17 cellular contexts compared by ENCODE assay signal in genomic region chr5:175741556-175741955, GRCh38.
DNase-seq lines count a peak whose midpoint lies in the region; ATAC-seq, FAIRE-seq and TF ChIP-seq lines count a peak whose summit lies in the region.
"Had no signal": no experiment of that assay in that cellular context is flagged by ENCODE, and none has a peak within 500 bp of the region (broad histone marks: within the 10 kb centered on the region; RNA-seq: fewer than 3 reads in every experiment).

No MANE protein-coding gene starts in this region.

- H3K36me3 ChIP-seq in BLaER1, result no peaks in the 10 kb centered on the region
- H3K36me3 ChIP-seq in pancreas, result no peaks in the 10 kb centered on the region

- H3K27ac ChIP-seq in BLaER1 (no peak overlapping the region), pancreas (no peak overlapping the region)
- H3K27ac ChIP-seq: A549 had no signal

- no peak overlapping the region for H3K27ac Mint-ChIP-seq in activated CD4-positive, alpha-beta memory T cell treated with anti-CD3 and anti-CD28 coated beads for 36 hours
- H3K27ac Mint-ChIP-seq: H9 had no signal

- peaks cover 55% of the 10 kb centered on the region for H3K27me3 ChIP-seq in BLaER1
- no peaks in the 10 kb centered on the region for H3K27me3 ChIP-seq in pancreas

- 38 to 51% methylated on average over 3 of the region's 3 CpGs for WGBS in pancreas, 2 donors

- H3K9me3 ChIP-seq in BLaER1, result peaks cover 30% of the 10 kb centered on the region
- no peaks in the 10 kb centered on the region for H3K9me3 ChIP-seq in pancreas
- H3K9me3 ChIP-seq: A549 had no signal

- no peaks in the 10 kb centered on the region for H3K36me3 Mint-ChIP-seq in activated CD4-positive, alpha-beta memory T cell treated with anti-CD3 and anti-CD28 coated beads for 36 hours

- no peak overlapping the region for H3K9ac ChIP-seq in BLaER1

- CTCF ChIA-PET in activated CD4-positive, alpha-beta memory T cell treated with anti-CD3 and anti-CD28 coated beads for 36 hours (lab: Charles Lee), result no interaction called here

- FAIRE-seq in pancreas (lab: Jason Lieb, UNC), result no peak
- FAIRE-seq: A549 had no signal

- H4K20me1 ChIP-seq in BLaER1, result peaks cover 59% of the 10 kb centered on the region

- ATAC-seq in left lobe of liver, result no peak
- ATAC-seq in GM21717 (IDR thresholded peaks at IDR 0.05; ENCODE audit: unreplicated experiment), result no peak
- ATAC-seq in pancreas, result no peak
- ATAC-seq: A549 had no signal

- H3K4me3 Mint-ChIP-seq in activated CD4-positive, alpha-beta memory T cell treated with anti-CD3 and anti-CD28 coated beads for 36 hours, result no peak overlapping the region
- H3K4me3 Mint-ChIP-seq: H9 had no signal

- intact Hi-C loops in activated CD4-positive, alpha-beta memory T cell treated with anti-CD3 and anti-CD28 coated beads for 36 hours (cut with micrococcal nuclease), result no loop called here
- intact Hi-C loops in pancreas (cut with DNase I), result no loop called here

- H3K4me1 ChIP-seq in BLaER1 (peaks cover 28% of the 10 kb centered on the region), pancreas (no peaks in the 10 kb centered on the region)

- no peak for TF ChIP-seq POLR2A in NB4 (IDR thresholded peaks at IDR 0.05; ENCODE audit: extremely low read depth, insufficient read length)

- H3K9me3 Mint-ChIP-seq in activated CD4-positive, alpha-beta memory T cell treated with anti-CD3 and anti-CD28 coated beads for 36 hours, result no peaks in the 10 kb centered on the region
- H3K9me3 Mint-ChIP-seq: H9 had no signal

- TF ChIP-seq CTCF in NB4 (IDR thresholded peaks at IDR 0.05; ENCODE audit: low read depth, low read length), result no peak
- TF ChIP-seq CTCF in pancreas (IDR thresholded peaks at IDR 0.05), result no peak

- DNase-seq in ELF-1 (ENCODE audit: low read depth, low spot score) (peak; percentile 46), NB4 (ENCODE audit: low read depth) (peak; percentile 70), left lobe of liver (ENCODE audit: low spot score) (peak; percentile 12), pancreas (no peak), kidney glomerular epithelial cell (lab: John Stamatoyannopoulos, UW) (no peak)
- no peak for DNase-seq in activated CD4-positive, alpha-beta memory T cell treated with anti-CD3 and anti-CD28 coated beads for 36 hours
- DNase-seq: C1 segment of cervical spinal cord, DMS79 treated with DMSO at 0.1 percent for 48 hours, H9, NCI-H1048, NCI-H1436, NCI-H1930, NCI-H226, NCI-H524 treated with DMSO at 0.1 percent for 48 hours had no signal

- POLR2A ChIA-PET in activated CD4-positive, alpha-beta memory T cell treated with anti-CD3 and anti-CD28 coated beads for 36 hours (lab: Charles Lee), result no interaction called here

- no peak overlapping the region for H3K4me3 ChIP-seq in BLaER1
- no peak overlapping the region for H3K4me3 ChIP-seq in NB4 (ENCODE audit: low read depth, low read length)
- no peak overlapping the region for H3K4me3 ChIP-seq in pancreas
- H3K4me3 ChIP-seq: A549 had no signal

- H3K4me2 ChIP-seq in BLaER1, result peak overlapping the region; percentile 79
- H3K4me2 ChIP-seq: A549 had no signal

- peaks cover 26% of the 10 kb centered on the region for H3K27me3 Mint-ChIP-seq in activated CD4-positive, alpha-beta memory T cell treated with anti-CD3 and anti-CD28 coated beads for 36 hours

- no peaks in the 10 kb centered on the region for H3K4me1 Mint-ChIP-seq in activated CD4-positive, alpha-beta memory T cell treated with anti-CD3 and anti-CD28 coated beads for 36 hours (ENCODE audit: low read depth)

Comparison
In these comparisons a context has a peak if more than half of its experiments do, and no peak if none do; other contexts are left out.
1. DNase-seq: peak in ELF-1 (single experiment), NB4 (single experiment) and left lobe of liver (single experiment); none in activated CD4-positive, alpha-beta memory T cell treated with anti-CD3 and anti-CD28 coated beads for 36 hours (single experiment), pancreas (0 of 6) and kidney glomerular epithelial cell (single experiment).